In genomic region chr9:122376791-122377190, GRCh38 we compare ENCODE assay signal across 2 cellular contexts.
TF ChIP-seq lines count a peak whose summit lies in the region.

No MANE protein-coding gene starts in this region.

TF ChIP-seq in IMR-90, 13 proteins besides CTCF, POLR2A, EP300 and RAD21:
- TF ChIP-seq CEBPB (IDR thresholded peaks at IDR 0.05; ENCODE audit: low read depth, low read length) (no peak), CHD1 (IDR thresholded peaks at IDR 0.05; ENCODE audit: low read depth, low read length) (no peak), MAZ (IDR thresholded peaks at IDR 0.05; ENCODE audit: borderline replicate concordance, low read depth, low read length) (no peak), MXI1 (IDR thresholded peaks at IDR 0.05; ENCODE audit: borderline replicate concordance, low read depth, low read length) (no peak), SMC3 (IDR thresholded peaks at IDR 0.05; ENCODE audit: low read depth, low read length) (no peak)

TF ChIP-seq in endothelial cell of umbilical vein, 7 proteins besides CTCF, POLR2A, EP300 and RAD21:
- TF ChIP-seq MYC (IDR thresholded peaks at IDR 0.05; ENCODE audit: low read depth, low read length) (no peak), EZH2 (IDR thresholded peaks at IDR 0.05; ENCODE audit: borderline replicate concordance, low read depth, low read length, severe bottlenecking) (no peak), FOS (IDR thresholded peaks at IDR 0.05; ENCODE audit: borderline replicate concordance, insufficient read depth, low read length) (no peak), GATA2 (IDR thresholded peaks at IDR 0.05; ENCODE audit: insufficient read depth, insufficient read length, low read depth, low read length) (no peak), POLR2AphosphoS5 (IDR thresholded peaks at IDR 0.05; ENCODE audit: insufficient read depth, low read depth, low read length) (no peak), JUN (IDR thresholded peaks at IDR 0.05; ENCODE audit: borderline replicate concordance, insufficient read depth, insufficient read length, low read depth) (no peak), MAX (IDR thresholded peaks at IDR 0.05; ENCODE audit: insufficient read depth, insufficient read length) (no peak)
